1 cellular context compared by ENCODE assay signal in the genomic region with DNA sequence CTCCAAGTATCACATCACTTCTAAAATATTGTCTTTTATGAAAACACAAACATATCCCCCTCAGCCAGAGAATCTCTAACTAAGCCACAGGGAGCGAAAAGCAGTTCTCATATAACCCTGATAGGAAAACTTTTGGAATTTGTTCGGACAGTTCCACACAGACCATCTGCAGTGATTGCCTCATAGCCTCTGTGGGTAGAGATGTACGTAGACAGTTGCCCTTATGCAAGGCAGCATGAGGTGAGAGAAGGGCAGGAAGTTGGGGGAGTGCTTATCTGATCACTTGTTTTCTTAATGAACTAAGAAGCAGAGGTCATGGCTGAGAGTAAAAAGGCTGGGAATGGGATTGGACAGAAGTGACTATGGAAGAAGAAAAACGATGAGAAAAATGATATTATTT.
A peak's percentile ranks its signal among the peaks of the same experiment; 100 is the strongest.
TF ChIP-seq lines count a peak whose summit lies in the region.

No MANE protein-coding gene starts in this region.

TF ChIP-seq in HepG2, 621 proteins besides CTCF, POLR2A, EP300 and RAD21 (continued from another document and continues in another):
- TF ChIP-seq SUZ12 (IDR thresholded peaks at IDR 0.05; ENCODE audit: low read depth, low read length) (no peak), ZNF329 (CRISPR knock-in tag; IDR thresholded peaks at IDR 0.05; ENCODE audit: low read depth) (no peak), ZNF780A (CRISPR knock-in tag; IDR thresholded peaks at IDR 0.05) (0 out of 2 replicates have a peak, but pooled peaks have one; percentile 41), ZNF143 (CRISPR knock-in tag; IDR thresholded peaks at IDR 0.05) (no peak), ZNF260 (CRISPR knock-in tag; IDR thresholded peaks at IDR 0.05; ENCODE audit: borderline replicate concordance, low read depth) (no peak), ZC3H13 (CRISPR knock-in tag; IDR thresholded peaks at IDR 0.05) (peak; percentile 84), AGO1 (IDR thresholded peaks at IDR 0.05; ENCODE audit: low read depth, low read length, poor library complexity, severe bottlenecking) (no peak), RBM22 (optimal IDR thresholded peaks at IDR 0.05; ENCODE audit: low read length) (peak; percentile 69), REXO4 (CRISPR knock-in tag; IDR thresholded peaks at IDR 0.05; ENCODE audit: borderline replicate concordance) (no peak), FOXO1 (CRISPR knock-in tag; IDR thresholded peaks at IDR 0.05) (peak; percentile 98), TBX3 (IDR thresholded peaks at IDR 0.05; ENCODE audit: borderline replicate concordance) (peak; percentile 77; the same call in 1 of the 2 replicates), SIN3A (IDR thresholded peaks at IDR 0.05; ENCODE audit: borderline replicate concordance, low read depth, low read length) (no peak), NPAS2 (CRISPR knock-in tag; IDR thresholded peaks at IDR 0.05; ENCODE audit: borderline replicate concordance) (no peak), ZNF431 (CRISPR knock-in tag; IDR thresholded peaks at IDR 0.05; ENCODE audit: borderline replicate concordance, low read depth) (peak; percentile 34; the same call in 1 of the 2 replicates), ZNF33B (CRISPR knock-in tag; IDR thresholded peaks at IDR 0.05) (no peak), ZSCAN9 (CRISPR knock-in tag; IDR thresholded peaks at IDR 0.05; ENCODE audit: borderline replicate concordance) (peak; percentile 98), GPN1 (CRISPR knock-in tag; IDR thresholded peaks at IDR 0.05; ENCODE audit: borderline replicate concordance) (no peak), PPARG (CRISPR knock-in tag; conservative IDR thresholded peaks at IDR 0.05) (peak; percentile 95), GZF1 (CRISPR knock-in tag; IDR thresholded peaks at IDR 0.05) (no peak)
- TF ChIP-seq, protein P1, sequence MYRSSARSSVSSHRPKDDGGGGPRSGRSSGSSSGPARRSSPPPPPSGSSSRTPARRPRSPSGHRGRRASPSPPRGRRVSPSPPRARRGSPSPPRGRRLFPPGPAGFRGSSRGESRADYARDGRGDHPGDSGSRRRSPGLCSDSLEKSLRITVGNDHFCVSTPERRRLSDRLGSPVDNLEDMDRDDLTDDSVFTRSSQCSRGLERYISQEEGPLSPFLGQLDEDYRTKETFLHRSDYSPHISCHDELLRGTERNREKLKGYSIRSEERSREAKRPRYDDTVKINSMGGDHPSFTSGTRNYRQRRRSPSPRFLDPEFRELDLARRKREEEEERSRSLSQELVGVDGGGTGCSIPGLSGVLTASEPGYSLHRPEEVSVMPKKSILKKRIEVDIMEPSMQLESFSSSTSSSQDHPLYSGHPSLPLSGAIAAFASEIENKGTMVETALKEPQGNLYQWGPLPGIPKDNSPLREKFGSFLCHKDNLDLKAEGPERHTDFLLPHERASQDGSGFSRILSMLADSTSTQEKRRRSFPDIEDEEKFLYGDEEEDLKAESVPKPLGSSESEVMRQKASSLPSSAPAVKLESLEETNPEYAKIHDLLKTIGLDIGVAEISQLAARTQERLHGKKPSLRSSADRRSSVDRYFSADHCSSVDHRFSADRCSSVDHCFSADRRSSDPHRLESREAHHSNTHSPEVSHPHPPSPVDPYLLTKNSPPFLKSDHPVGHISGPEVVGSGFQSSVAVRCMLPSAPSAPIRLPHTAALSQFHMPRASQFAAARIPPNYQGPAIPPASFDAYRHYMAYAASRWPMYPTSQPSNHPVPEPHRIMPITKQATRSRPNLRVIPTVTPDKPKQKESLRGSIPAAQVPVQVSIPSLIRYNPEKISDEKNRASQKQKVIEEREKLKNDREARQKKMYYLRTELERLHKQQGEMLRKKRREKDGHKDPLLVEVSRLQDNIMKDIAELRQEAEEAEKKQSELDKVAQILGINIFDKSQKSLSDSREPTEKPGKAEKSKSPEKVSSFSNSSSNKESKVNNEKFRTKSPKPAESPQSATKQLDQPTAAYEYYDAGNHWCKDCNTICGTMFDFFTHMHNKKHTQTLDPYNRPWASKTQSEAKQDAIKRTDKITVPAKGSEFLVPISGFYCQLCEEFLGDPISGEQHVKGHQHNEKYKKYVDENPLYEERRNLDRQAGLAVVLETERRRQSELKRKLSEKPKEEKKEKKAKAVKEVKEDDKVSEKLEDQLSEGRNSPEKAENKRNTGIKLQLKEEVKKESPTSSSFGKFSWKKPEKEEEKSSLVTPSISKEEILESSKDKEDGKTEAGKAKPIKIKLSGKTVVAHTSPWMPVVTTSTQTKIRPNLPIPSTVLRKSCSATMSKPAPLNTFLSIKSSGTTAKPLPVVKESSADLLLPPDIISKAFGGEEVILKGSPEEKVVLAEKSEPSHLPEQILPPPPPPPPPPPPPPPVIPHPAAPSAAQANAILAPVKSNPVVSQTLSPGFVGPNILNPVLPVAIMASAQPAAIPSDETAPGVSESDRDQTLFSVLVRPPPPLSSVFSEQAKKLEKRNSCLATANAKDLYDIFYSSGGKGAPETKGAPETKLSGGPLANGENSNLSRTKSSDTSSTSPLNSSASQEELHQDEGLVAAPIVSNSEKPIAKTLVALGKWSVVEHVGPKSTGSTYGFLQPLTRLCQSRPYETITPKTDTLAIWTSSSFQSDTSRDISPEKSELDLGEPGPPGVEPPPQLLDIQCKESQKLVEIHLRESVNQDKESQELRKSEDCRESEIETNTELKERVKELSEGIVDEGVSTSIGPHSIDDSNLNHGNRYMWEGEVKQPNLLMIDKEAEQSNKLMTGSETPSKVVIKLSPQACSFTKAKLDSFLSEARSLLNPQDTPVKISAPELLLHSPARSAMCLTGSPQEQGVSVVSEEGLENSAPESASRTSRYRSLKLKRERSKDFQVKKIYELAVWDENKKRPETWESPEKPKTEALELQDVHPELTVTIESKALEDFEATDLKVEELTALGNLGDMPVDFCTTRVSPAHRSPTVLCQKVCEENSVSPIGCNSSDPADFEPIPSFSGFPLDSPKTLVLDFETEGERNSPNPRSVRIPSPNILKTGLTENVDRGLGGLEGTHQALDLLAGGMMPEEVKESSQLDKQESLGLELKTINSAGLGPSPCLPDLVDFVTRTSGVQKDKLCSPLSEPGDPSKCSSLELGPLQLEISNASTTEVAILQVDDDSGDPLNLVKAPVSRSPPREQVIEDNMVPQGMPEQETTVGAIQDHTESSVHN (CRISPR knock-in tag; IDR thresholded peaks at IDR 0.05): no peak
- TF ChIP-seq, protein P2, sequence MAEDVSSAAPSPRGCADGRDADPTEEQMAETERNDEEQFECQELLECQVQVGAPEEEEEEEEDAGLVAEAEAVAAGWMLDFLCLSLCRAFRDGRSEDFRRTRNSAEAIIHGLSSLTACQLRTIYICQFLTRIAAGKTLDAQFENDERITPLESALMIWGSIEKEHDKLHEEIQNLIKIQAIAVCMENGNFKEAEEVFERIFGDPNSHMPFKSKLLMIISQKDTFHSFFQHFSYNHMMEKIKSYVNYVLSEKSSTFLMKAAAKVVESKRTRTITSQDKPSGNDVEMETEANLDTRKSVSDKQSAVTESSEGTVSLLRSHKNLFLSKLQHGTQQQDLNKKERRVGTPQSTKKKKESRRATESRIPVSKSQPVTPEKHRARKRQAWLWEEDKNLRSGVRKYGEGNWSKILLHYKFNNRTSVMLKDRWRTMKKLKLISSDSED (CRISPR knock-in tag; IDR thresholded peaks at IDR 0.05): no peak
- TF ChIP-seq, protein P3, sequence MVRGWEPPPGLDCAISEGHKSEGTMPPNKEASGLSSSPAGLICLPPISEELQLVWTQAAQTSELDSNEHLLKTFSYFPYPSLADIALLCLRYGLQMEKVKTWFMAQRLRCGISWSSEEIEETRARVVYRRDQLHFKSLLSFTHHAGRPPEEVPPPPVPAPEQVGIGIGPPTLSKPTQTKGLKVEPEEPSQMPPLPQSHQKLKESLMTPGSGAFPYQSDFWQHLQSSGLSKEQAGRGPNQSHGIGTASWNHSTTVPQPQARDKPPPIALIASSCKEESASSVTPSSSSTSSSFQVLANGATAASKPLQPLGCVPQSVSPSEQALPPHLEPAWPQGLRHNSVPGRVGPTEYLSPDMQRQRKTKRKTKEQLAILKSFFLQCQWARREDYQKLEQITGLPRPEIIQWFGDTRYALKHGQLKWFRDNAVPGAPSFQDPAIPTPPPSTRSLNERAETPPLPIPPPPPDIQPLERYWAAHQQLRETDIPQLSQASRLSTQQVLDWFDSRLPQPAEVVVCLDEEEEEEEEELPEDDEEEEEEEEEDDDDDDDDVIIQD (CRISPR knock-in tag; IDR thresholded peaks at IDR 0.05; ENCODE audit: low read depth): peak; percentile 99
- TF ChIP-seq, protein P4, sequence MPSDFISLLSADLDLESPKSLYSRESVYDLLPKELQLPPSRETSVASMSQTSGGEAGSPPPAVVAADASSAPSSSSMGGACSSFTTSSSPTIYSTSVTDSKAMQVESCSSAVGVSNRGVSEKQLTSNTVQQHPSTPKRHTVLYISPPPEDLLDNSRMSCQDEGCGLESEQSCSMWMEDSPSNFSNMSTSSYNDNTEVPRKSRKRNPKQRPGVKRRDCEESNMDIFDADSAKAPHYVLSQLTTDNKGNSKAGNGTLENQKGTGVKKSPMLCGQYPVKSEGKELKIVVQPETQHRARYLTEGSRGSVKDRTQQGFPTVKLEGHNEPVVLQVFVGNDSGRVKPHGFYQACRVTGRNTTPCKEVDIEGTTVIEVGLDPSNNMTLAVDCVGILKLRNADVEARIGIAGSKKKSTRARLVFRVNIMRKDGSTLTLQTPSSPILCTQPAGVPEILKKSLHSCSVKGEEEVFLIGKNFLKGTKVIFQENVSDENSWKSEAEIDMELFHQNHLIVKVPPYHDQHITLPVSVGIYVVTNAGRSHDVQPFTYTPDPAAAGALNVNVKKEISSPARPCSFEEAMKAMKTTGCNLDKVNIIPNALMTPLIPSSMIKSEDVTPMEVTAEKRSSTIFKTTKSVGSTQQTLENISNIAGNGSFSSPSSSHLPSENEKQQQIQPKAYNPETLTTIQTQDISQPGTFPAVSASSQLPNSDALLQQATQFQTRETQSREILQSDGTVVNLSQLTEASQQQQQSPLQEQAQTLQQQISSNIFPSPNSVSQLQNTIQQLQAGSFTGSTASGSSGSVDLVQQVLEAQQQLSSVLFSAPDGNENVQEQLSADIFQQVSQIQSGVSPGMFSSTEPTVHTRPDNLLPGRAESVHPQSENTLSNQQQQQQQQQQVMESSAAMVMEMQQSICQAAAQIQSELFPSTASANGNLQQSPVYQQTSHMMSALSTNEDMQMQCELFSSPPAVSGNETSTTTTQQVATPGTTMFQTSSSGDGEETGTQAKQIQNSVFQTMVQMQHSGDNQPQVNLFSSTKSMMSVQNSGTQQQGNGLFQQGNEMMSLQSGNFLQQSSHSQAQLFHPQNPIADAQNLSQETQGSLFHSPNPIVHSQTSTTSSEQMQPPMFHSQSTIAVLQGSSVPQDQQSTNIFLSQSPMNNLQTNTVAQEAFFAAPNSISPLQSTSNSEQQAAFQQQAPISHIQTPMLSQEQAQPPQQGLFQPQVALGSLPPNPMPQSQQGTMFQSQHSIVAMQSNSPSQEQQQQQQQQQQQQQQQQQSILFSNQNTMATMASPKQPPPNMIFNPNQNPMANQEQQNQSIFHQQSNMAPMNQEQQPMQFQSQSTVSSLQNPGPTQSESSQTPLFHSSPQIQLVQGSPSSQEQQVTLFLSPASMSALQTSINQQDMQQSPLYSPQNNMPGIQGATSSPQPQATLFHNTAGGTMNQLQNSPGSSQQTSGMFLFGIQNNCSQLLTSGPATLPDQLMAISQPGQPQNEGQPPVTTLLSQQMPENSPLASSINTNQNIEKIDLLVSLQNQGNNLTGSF (CRISPR knock-in tag; IDR thresholded peaks at IDR 0.05): no peak
- TF ChIP-seq, protein P5, sequence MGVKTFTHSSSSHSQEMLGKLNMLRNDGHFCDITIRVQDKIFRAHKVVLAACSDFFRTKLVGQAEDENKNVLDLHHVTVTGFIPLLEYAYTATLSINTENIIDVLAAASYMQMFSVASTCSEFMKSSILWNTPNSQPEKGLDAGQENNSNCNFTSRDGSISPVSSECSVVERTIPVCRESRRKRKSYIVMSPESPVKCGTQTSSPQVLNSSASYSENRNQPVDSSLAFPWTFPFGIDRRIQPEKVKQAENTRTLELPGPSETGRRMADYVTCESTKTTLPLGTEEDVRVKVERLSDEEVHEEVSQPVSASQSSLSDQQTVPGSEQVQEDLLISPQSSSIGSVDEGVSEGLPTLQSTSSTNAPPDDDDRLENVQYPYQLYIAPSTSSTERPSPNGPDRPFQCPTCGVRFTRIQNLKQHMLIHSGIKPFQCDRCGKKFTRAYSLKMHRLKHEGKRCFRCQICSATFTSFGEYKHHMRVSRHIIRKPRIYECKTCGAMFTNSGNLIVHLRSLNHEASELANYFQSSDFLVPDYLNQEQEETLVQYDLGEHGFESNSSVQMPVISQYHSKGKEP (CRISPR knock-in tag; IDR thresholded peaks at IDR 0.05): no peak
- TF ChIP-seq, protein P6, sequence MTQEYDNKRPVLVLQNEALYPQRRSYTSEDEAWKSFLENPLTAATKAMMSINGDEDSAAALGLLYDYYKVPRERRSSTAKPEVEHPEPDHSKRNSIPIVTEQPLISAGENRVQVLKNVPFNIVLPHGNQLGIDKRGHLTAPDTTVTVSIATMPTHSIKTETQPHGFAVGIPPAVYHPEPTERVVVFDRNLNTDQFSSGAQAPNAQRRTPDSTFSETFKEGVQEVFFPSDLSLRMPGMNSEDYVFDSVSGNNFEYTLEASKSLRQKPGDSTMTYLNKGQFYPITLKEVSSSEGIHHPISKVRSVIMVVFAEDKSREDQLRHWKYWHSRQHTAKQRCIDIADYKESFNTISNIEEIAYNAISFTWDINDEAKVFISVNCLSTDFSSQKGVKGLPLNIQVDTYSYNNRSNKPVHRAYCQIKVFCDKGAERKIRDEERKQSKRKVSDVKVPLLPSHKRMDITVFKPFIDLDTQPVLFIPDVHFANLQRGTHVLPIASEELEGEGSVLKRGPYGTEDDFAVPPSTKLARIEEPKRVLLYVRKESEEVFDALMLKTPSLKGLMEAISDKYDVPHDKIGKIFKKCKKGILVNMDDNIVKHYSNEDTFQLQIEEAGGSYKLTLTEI (CRISPR knock-in tag; conservative IDR thresholded peaks at IDR 0.05): no peak
- TF ChIP-seq, protein P7, sequence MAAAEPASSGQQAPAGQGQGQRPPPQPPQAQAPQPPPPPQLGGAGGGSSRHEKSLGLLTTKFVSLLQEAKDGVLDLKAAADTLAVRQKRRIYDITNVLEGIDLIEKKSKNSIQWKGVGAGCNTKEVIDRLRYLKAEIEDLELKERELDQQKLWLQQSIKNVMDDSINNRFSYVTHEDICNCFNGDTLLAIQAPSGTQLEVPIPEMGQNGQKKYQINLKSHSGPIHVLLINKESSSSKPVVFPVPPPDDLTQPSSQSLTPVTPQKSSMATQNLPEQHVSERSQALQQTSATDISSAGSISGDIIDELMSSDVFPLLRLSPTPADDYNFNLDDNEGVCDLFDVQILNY (CRISPR knock-in tag; conservative IDR thresholded peaks at IDR 0.05): no peak
- TF ChIP-seq, protein P8, sequence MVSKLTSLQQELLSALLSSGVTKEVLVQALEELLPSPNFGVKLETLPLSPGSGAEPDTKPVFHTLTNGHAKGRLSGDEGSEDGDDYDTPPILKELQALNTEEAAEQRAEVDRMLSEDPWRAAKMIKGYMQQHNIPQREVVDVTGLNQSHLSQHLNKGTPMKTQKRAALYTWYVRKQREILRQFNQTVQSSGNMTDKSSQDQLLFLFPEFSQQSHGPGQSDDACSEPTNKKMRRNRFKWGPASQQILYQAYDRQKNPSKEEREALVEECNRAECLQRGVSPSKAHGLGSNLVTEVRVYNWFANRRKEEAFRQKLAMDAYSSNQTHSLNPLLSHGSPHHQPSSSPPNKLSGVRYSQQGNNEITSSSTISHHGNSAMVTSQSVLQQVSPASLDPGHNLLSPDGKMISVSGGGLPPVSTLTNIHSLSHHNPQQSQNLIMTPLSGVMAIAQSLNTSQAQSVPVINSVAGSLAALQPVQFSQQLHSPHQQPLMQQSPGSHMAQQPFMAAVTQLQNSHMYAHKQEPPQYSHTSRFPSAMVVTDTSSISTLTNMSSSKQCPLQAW (CRISPR knock-in tag; IDR thresholded peaks at IDR 0.05): peak; percentile 94
- TF ChIP-seq, protein P9, sequence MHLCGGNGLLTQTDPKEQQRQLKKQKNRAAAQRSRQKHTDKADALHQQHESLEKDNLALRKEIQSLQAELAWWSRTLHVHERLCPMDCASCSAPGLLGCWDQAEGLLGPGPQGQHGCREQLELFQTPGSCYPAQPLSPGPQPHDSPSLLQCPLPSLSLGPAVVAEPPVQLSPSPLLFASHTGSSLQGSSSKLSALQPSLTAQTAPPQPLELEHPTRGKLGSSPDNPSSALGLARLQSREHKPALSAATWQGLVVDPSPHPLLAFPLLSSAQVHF (CRISPR knock-in tag; IDR thresholded peaks at IDR 0.05): no peak; the same call in 1 of the 2 replicates
